In the genomic region with DNA sequence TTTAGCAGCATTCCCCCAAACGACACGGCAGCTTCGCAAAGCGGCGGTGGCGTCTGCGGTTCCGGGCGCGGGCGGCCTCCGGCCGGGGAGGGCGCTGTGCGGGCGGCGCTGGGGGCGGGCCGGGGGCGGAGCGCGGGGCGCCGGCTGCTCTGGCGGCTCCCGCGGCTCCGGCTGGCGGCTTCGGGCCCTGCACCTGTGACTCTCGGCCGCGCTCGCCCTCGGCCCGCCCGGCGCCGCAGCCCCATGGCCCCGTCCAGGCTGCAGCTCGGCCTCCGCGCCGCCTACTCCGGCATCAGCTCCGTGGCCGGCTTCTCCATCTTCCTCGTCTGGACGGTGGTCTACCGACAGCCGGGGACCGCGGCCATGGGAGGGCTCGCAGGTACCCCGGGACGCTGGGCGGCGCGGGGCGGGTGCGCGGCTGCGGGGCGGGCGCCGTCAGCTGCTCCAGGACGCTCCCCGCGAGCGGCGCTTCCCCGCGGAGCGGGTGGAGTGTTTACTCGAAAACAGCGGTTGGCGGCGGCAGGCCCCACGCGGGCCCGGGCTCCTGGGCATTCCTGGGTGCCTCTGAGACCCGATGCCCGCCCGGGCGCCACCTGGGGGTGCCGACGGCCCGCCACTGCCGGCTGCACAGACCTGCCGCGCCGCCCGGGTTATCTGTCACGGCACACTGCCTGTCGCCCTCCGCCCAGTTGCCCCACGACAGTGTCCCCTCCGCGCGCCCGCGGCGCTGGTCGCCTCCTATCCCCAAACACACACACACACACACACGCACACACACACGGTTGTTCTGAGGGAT, we compare ENCODE assay signal across 8 cellular contexts. TPM values are rescaled to one million over a fixed set of nuclear protein-coding genes. Genes with fewer than 3 reads are reported as not detected.
DNase-seq lines count a peak whose midpoint lies in the region; ATAC-seq lines count a peak whose summit lies in the region.

A gene (plus strand): TSS at position 177 of the 796 bp plus-strand sequence. CDS start 67 bp downstream, at position 244.

- H3K27ac ChIP-seq in mesodermal cell (ENCODE audit: low read depth, low read length, severe bottlenecking), result no peak within 1 kb of the TSS

- peak within 1 kb of the TSS; percentile 87 for H3K4me3 Mint-ChIP-seq in activated CD8-positive, alpha-beta T cell treated with anti-CD3 and anti-CD28 coated beads, Interleukin-2, amount 10 ng/mL, durations not matched to agents 7 days and 5 days
- peak within 1 kb of the TSS; percentile 86 to 92 for H3K4me3 Mint-ChIP-seq in effector memory CD8-positive, alpha-beta T cell

- H3K36me3 ChIP-seq in mesodermal cell (ENCODE audit: control insufficient read depth, insufficient read depth, low read length), result no peaks in the 10 kb centered on the region

- 1% methylated on average over 66 to 80 of the region's 106 CpGs for WGBS in mesodermal cell (ENCODE audit: insufficient coverage in 2 of 2), 2 experiments

- H3K36me3 Mint-ChIP-seq in activated CD8-positive, alpha-beta T cell treated with anti-CD3 and anti-CD28 coated beads, Interleukin-2, amount 10 ng/mL, durations not matched to agents 7 days and 5 days (ENCODE audit: low read depth), result no peaks in the 10 kb centered on the region
- peaks cover 12% of the 10 kb centered on the region for H3K36me3 Mint-ChIP-seq in effector memory CD8-positive, alpha-beta T cell (ENCODE audit: insufficient read depth)

- H3K4me1 ChIP-seq in mesodermal cell (ENCODE audit: control insufficient read depth, insufficient read depth, low read length, poor library complexity, severe bottlenecking), result peaks cover 50% of the 10 kb centered on the region

- in situ Hi-C loops in ACHN (cut with HindIII; ENCODE audit: low pct_ligation_motif_present, low pct_unique_long_range_greater_than_20kb, low sequenced_read_pairs), result loop anchor here (10.0 kb wide), 1 partner anchor 58 kb away; no protein-coding TSS in a partner anchor

- H3K4me3 ChIP-seq in mesodermal cell (ENCODE audit: extremely low read depth, insufficient read depth, low read length, poor library complexity, severe bottlenecking), result peak within 1 kb of the TSS; percentile 60

- POLR2A ChIA-PET in activated CD8-positive, alpha-beta T cell treated with anti-CD3 and anti-CD28 coated beads, Interleukin-2, amount 10 ng/mL, durations not matched to agents 7 days and 5 days (lab: Charles Lee), result interaction anchor here (1.2 to 1.4 kb wide), 2 partner anchors 40 to 63 kb away, joined by 3 to 6 read pairs; no protein-coding TSS in a partner anchor

- peaks cover 40% of the 10 kb centered on the region for H3K4me1 Mint-ChIP-seq in activated CD8-positive, alpha-beta T cell treated with anti-CD3 and anti-CD28 coated beads, Interleukin-2, amount 10 ng/mL, durations not matched to agents 7 days and 5 days (ENCODE audit: low read depth)
- H3K4me1 Mint-ChIP-seq in effector memory CD8-positive, alpha-beta T cell (ENCODE audit: low read depth in 2 of 2), result peaks cover 13 to 20% of the 10 kb centered on the region in 2 donors

- no peaks in the 10 kb centered on the region for H3K9me3 Mint-ChIP-seq in activated CD8-positive, alpha-beta T cell treated with anti-CD3 and anti-CD28 coated beads, Interleukin-2, amount 10 ng/mL, durations not matched to agents 7 days and 5 days (ENCODE audit: insufficient read depth)
- H3K9me3 Mint-ChIP-seq in effector memory CD8-positive, alpha-beta T cell, result no peaks in the 10 kb centered on the region

- H3K27ac Mint-ChIP-seq in activated CD8-positive, alpha-beta T cell treated with anti-CD3 and anti-CD28 coated beads, Interleukin-2, amount 10 ng/mL, durations not matched to agents 7 days and 5 days, result peak within 1 kb of the TSS; percentile 66
- peak within 1 kb of the TSS; percentile 80 to 88 for H3K27ac Mint-ChIP-seq in effector memory CD8-positive, alpha-beta T cell

- DNase-seq in ACHN (peak; percentile 81), NCI-H446 (lab: John Stamatoyannopoulos, UW) (peak; percentile 25 to 74)
- DNase-seq in activated CD8-positive, alpha-beta T cell treated with anti-CD3 and anti-CD28 coated beads, Interleukin-2, amount 10 ng/mL, durations not matched to agents 7 days and 5 days, result peak; percentile 73
- peak; percentile 55 to 66 (median 62) for DNase-seq in effector memory CD8-positive, alpha-beta T cell
- DNase-seq in stimulated activated CD8-positive, alpha-beta memory T cell treated with anti-CD3 and anti-CD28 coated beads, Interleukin-15, amount 100 ng/mL, for 24 hours (ENCODE audit: low read depth), result peak; percentile 54

- peaks cover 7% of the 10 kb centered on the region for H3K27me3 Mint-ChIP-seq in activated CD8-positive, alpha-beta T cell treated with anti-CD3 and anti-CD28 coated beads, Interleukin-2, amount 10 ng/mL, durations not matched to agents 7 days and 5 days (ENCODE audit: low read depth)
- no peaks in the 10 kb centered on the region for H3K27me3 Mint-ChIP-seq in effector memory CD8-positive, alpha-beta T cell

- peak; percentile 81 for ATAC-seq in GM18517 (IDR thresholded peaks at IDR 0.05; ENCODE audit: unreplicated experiment)
- peak; percentile 81 for ATAC-seq in HG02973 (IDR thresholded peaks at IDR 0.05; ENCODE audit: unreplicated experiment)
- peak; percentile 88 for ATAC-seq in activated CD8-positive, alpha-beta T cell treated with anti-CD3 and anti-CD28 coated beads, Interleukin-2, amount 10 ng/mL, durations not matched to agents 7 days and 5 days
- peak; percentile 91 for ATAC-seq in effector memory CD8-positive, alpha-beta T cell (replicated peaks)

- CTCF ChIA-PET in activated CD8-positive, alpha-beta T cell treated with anti-CD3 and anti-CD28 coated beads, Interleukin-2, amount 10 ng/mL, durations not matched to agents 7 days and 5 days (lab: Charles Lee), result interaction anchor here (0.8 to 18.4 kb wide), 11 partner anchors 10 to 132 kb away, joined by 3 to 646 read pairs (median 5); a partner anchor contains a TSS

- no peaks in the 10 kb centered on the region for H3K9me3 ChIP-seq in mesodermal cell (ENCODE audit: control insufficient read depth, low read length)

RNA-seq across cellular contexts. Expression of the gene that starts here (rescaled TPM):
- 1 to 10 TPM; 7.0 to 8.1 TPM for total RNA-seq in activated CD8-positive, alpha-beta T cell treated with anti-CD3 and anti-CD28 coated beads, Interleukin-2, amount 10 ng/mL, durations not matched to agents 7 days and 5 days
- polyA plus RNA-seq in mesodermal cell (2013, experiment 1 of 2), result 13.9 TPM
- polyA plus RNA-seq in mesodermal cell (2013, experiment 2 of 2), result 14.5 TPM
